Comparison of ENCODE assay signal across 20 cellular contexts in genomic region chr6:127185410-127185809, GRCh38.
DNase-seq lines count a peak whose midpoint lies in the region; ATAC-seq, FAIRE-seq and TF ChIP-seq lines count a peak whose summit lies in the region.
"Had no signal": no experiment of that assay in that cellular context is flagged by ENCODE, and none has a peak within 500 bp of the region (broad histone marks: within the 10 kb centered on the region; RNA-seq: fewer than 3 reads in every experiment).

No MANE protein-coding gene starts in this region.

- H3K27me3 ChIP-seq in astrocyte (ENCODE audit: insufficient read depth, low read length), result no peaks in the 10 kb centered on the region
- H3K27me3 ChIP-seq in psoas muscle (ENCODE audit: insufficient read depth in 3 of 3, low read length in 2 of 3), result no peaks in the 10 kb centered on the region
- H3K27me3 ChIP-seq in mammary epithelial cell (ENCODE audit: insufficient read depth, low read length), result peaks cover 10% of the 10 kb centered on the region
- H3K27me3 ChIP-seq: BLaER1 treated with 17β-estradiol and CSF1 and Interleukin-3, amounts not matched to agents 10 nM and 100 nM had no signal

- no peaks in the 10 kb centered on the region for H3K27me3 Mint-ChIP-seq in astrocyte (ENCODE audit: low read depth, unreplicated experiment)

- peaks cover 27% of the 10 kb centered on the region for H3K4me1 Mint-ChIP-seq in astrocyte (ENCODE audit: low read depth, unreplicated experiment)
- H3K4me1 Mint-ChIP-seq: B cell had no signal

- BruUV-seq in mammary epithelial cell (replicated peaks; lab: Mats Ljungman, UMichigan), result no TSS peak

- dilution Hi-C loops in mammary epithelial cell (cut with HindIII; ENCODE audit: low sequenced_read_pairs), result no loop called here

- H3K36me3 ChIP-seq in astrocyte (ENCODE audit: insufficient read depth, low read length) (no peaks in the 10 kb centered on the region), psoas muscle (ENCODE audit: insufficient read depth in 1 of 2, low read depth in 1 of 2) (no peaks in the 10 kb centered on the region), mammary epithelial cell (ENCODE audit: insufficient read depth, low read length) (no peaks in the 10 kb centered on the region)
- H3K36me3 ChIP-seq: BLaER1 treated with 17β-estradiol and CSF1 and Interleukin-3, amounts not matched to agents 10 nM and 100 nM had no signal

- no peak overlapping the region for H3K4me3 ChIP-seq in astrocyte (ENCODE audit: insufficient read depth, low read depth, low read length)
- no peak overlapping the region for H3K4me3 ChIP-seq in psoas muscle
- H3K4me3 ChIP-seq in mammary epithelial cell (replicated peaks in 1 of 3; ENCODE audit: insufficient read depth in 1 of 3, low read depth in 2 of 3, low read length in 3 of 3), result no peak overlapping the region
- H3K4me3 ChIP-seq: A549; BLaER1 treated with 17β-estradiol and CSF1 and Interleukin-3, amounts not matched to agents 10 nM and 100 nM had no signal

- H3K27ac ChIP-seq in astrocyte (ENCODE audit: low read depth, low read length) (no peak overlapping the region), psoas muscle (peak overlapping the region; percentile 7), mammary epithelial cell (ENCODE audit: insufficient read depth, low read depth, low read length) (no peak overlapping the region)
- H3K27ac ChIP-seq: 22Rv1; A549; BLaER1 treated with 17β-estradiol and CSF1 and Interleukin-3, amounts not matched to agents 10 nM and 100 nM; C4-2B had no signal

- CTCF ChIA-PET in mammary epithelial cell (lab: Charles Lee; ENCODE audit: low non-redundant PET), result no interaction called here

- H3K4me2 ChIP-seq in astrocyte (ENCODE audit: low read length) (no peak overlapping the region), mammary epithelial cell (ENCODE audit: insufficient read depth, low read depth, low read length) (no peak overlapping the region)
- H3K4me2 ChIP-seq: A549; BLaER1 treated with 17β-estradiol and CSF1 and Interleukin-3, amounts not matched to agents 10 nM and 100 nM had no signal

- no peak overlapping the region for H3K4me3 Mint-ChIP-seq in astrocyte (ENCODE audit: unreplicated experiment)
- H3K4me3 Mint-ChIP-seq: B cell; CD4-positive, alpha-beta T cell; CD8-positive, alpha-beta T cell had no signal

- WGBS in psoas muscle, 3 donors, result 79 to 88% (median 87%) methylated on average over 2 of the region's 2 CpGs
- 74% methylated on average over 2 of the region's 2 CpGs for WGBS in mammary epithelial cell (ENCODE audit: low coverage, missing lambda C conversion rate)

- H3K9me3 ChIP-seq in astrocyte (ENCODE audit: insufficient read depth, low read depth, low read length), result no peaks in the 10 kb centered on the region
- H3K9me3 ChIP-seq in psoas muscle, result no peaks in the 10 kb centered on the region
- no peaks in the 10 kb centered on the region for H3K9me3 ChIP-seq in mammary epithelial cell (replicated peaks; ENCODE audit: insufficient read depth, low read length)
- H3K9me3 ChIP-seq: Caco-2 had no signal

- H3K9ac ChIP-seq in astrocyte (ENCODE audit: low read length) (no peak overlapping the region), mammary epithelial cell (ENCODE audit: insufficient read depth, low read length) (no peak overlapping the region)
- H3K9ac ChIP-seq: BLaER1 treated with 17β-estradiol and CSF1 and Interleukin-3, amounts not matched to agents 10 nM and 100 nM had no signal

- H3K9me3 Mint-ChIP-seq in astrocyte (ENCODE audit: unreplicated experiment), result no peaks in the 10 kb centered on the region
- H3K9me3 Mint-ChIP-seq: CD4-positive, alpha-beta T cell; CD8-positive, alpha-beta T cell had no signal

- intact Hi-C loops in psoas muscle (cut with DNase I) (no loop called here), mammary epithelial cell (cut with micrococcal nuclease) (loop anchor here (5.0 kb wide), 1 partner anchor 352 kb away; no protein-coding TSS in a partner anchor)

- H4K20me1 ChIP-seq in astrocyte (ENCODE audit: insufficient read depth, low read length), result no peaks in the 10 kb centered on the region
- H4K20me1 ChIP-seq in mammary epithelial cell (ENCODE audit: insufficient read depth, low read length), result no peaks in the 10 kb centered on the region
- H4K20me1 ChIP-seq: BLaER1 treated with 17β-estradiol and CSF1 and Interleukin-3, amounts not matched to agents 10 nM and 100 nM had no signal

- no peak for ATAC-seq in psoas muscle
- no peak for ATAC-seq in GM19035 (IDR thresholded peaks at IDR 0.05; ENCODE audit: unreplicated experiment)
- ATAC-seq: A549; CD8-positive, alpha-beta T cell had no signal

- H3K4me1 ChIP-seq in astrocyte (ENCODE audit: insufficient read depth, low read length) (no peaks in the 10 kb centered on the region), psoas muscle (peaks cover 10% of the 10 kb centered on the region), mammary epithelial cell (ENCODE audit: insufficient read depth, low read length) (no peaks in the 10 kb centered on the region)
- H3K4me1 ChIP-seq: Caco-2 had no signal

- no peak for DNase-seq in astrocyte (ENCODE audit: low read depth)
- peak; percentile 53 for DNase-seq in fibroblast of peridontal ligament (ENCODE audit: extremely low read depth)
- no peak for DNase-seq in psoas muscle
- DNase-seq in mammary epithelial cell, result no peak
- DNase-seq: AML-193; Caco-2; Calu3; CD4-positive, alpha-beta T cell; CD8-positive, alpha-beta T cell; DMS79 treated with DMSO at 0.1 percent for 48 hours; GF-D8 had no signal

- in situ Hi-C loops in mammary epithelial cell (cut with MboI; ENCODE audit: low sequenced_read_pairs in 2 of 2), result no loop called here

- peak; percentile 5 for FAIRE-seq in astrocyte (lab: Jason Lieb, UNC)
- FAIRE-seq: A549, D721Med, G401.6, GM12891 had no signal

- no peak overlapping the region for H3K27ac Mint-ChIP-seq in astrocyte (ENCODE audit: unreplicated experiment)
- H3K27ac Mint-ChIP-seq: B cell; CD4-positive, alpha-beta T cell; CD8-positive, alpha-beta T cell had no signal

- TF ChIP-seq CTCF in astrocyte (IDR thresholded peaks at IDR 0.05; ENCODE audit: insufficient read depth, low read depth, low read length) (no peak), psoas muscle (IDR thresholded peaks at IDR 0.05) (no peak), mammary epithelial cell (conservative IDR thresholded peaks at IDR 0.05 in 1 of 2, IDR thresholded peaks at IDR 0.05 in 1 of 2; ENCODE audit: extremely low read depth in 1 of 2, insufficient read depth in 1 of 2, low read depth in 1 of 2, low read length in 2 of 2) (no peak)

- H2AFZ ChIP-seq in astrocyte (ENCODE audit: low read depth, low read length) (no peak overlapping the region), mammary epithelial cell (ENCODE audit: low read depth, low read length) (no peak overlapping the region)

- H3K79me2 ChIP-seq in astrocyte (ENCODE audit: insufficient read depth, low read length) (no peaks in the 10 kb centered on the region), mammary epithelial cell (ENCODE audit: insufficient read depth, low read length) (no peaks in the 10 kb centered on the region)

- peaks cover 4% of the 10 kb centered on the region for H3K36me3 Mint-ChIP-seq in astrocyte (ENCODE audit: low read depth, unreplicated experiment)
- H3K36me3 Mint-ChIP-seq: CD8-positive, alpha-beta T cell had no signal
